ENCODE assay signal across 8 cellular contexts in genomic region chr9:92964607-92964975, GRCh38. TPM values are rescaled to one million over a fixed set of nuclear protein-coding genes. Genes with fewer than 3 reads are reported as not detected.
DNase-seq lines count a peak whose midpoint lies in the region; ATAC-seq, FAIRE-seq and TF ChIP-seq lines count a peak whose summit lies in the region.

No MANE protein-coding gene starts in this region.

- BruUV-seq in HepG2 (replicated peaks; lab: Mats Ljungman, UMichigan) = no TSS peak

- 0 out of 5 replicates have a peak, but pooled peaks cover 0 to 1% of the 10 kb centered on the region in 2 experiments for H3K27me3 ChIP-seq in HepG2 (ENCODE audit: control insufficient read depth in 1 of 2, insufficient read depth in 2 of 2, low read length in 2 of 2)
- no peaks in the 10 kb centered on the region for H3K27me3 ChIP-seq in tibial nerve

- 0 out of 2 replicates have a peak overlapping the region, but pooled peaks have one; percentile 53 for H3K9ac ChIP-seq in HepG2 (ENCODE audit: insufficient read depth, low read depth, low read length)

- in situ Hi-C loops in HepG2 (cut with HindIII; ENCODE audit: extremely low pct_ligation_motif_present, low pct_unique_long_range_greater_than_20kb) = no loop called here

- TF ChIP-seq EP300 in HepG2 (IDR thresholded peaks at IDR 0.05; ENCODE audit: low read depth in 2 of 2, low read length in 2 of 2) = no peak
- no peak for TF ChIP-seq EP300 in HepG2 (CRISPR knock-in tag; IDR thresholded peaks at IDR 0.05; ENCODE audit: borderline replicate concordance)
- TF ChIP-seq EP300 in tibial nerve (IDR thresholded peaks at IDR 0.05) = no peak

- H3K4me1 ChIP-seq in HepG2 (ENCODE audit: insufficient read depth, low read length) = peaks cover 34% of the 10 kb centered on the region
- H3K4me1 ChIP-seq in tibial nerve = peaks cover 0 to under 1% (median 0%) of the 10 kb centered on the region in 4 donors

- H3K4me2 ChIP-seq in HepG2 (ENCODE audit: low read depth, low read length) = peak overlapping the region; percentile 96

- peak overlapping the region; percentile 98 for H3K27ac Mint-ChIP-seq in activated CD4-positive, alpha-beta memory T cell treated with anti-CD3 and anti-CD28 coated beads, Interleukin-2, amount 10 ng/mL, durations not matched to agents 7 days and 5 days

- peak; percentile 80 for DNase-seq in activated CD8-positive, alpha-beta memory T cell treated with anti-CD3 and anti-CD28 coated beads for 24 hours
- no peak for DNase-seq in activated CD8-positive, alpha-beta memory T cell treated with anti-CD3 and anti-CD28 coated beads, Interleukin-2, amount 50 U/mL, for 4 hours
- no peak for DNase-seq in activated CD4-positive, alpha-beta memory T cell treated with anti-CD3 and anti-CD28 coated beads, Interleukin-2, amount 10 ng/mL, durations not matched to agents 7 days and 5 days
- DNase-seq in HepG2 (ENCODE audit: low spot score) (no peak), tibial nerve (ENCODE audit: low spot score in 2 of 2) (no peak), SIG-M5 treated with dmso at 0.1 percent for 504 hours (lab: John Stamatoyannopoulos, UW; ENCODE audit: unreplicated experiment) (no peak)

- H3K9me3 ChIP-seq in HepG2 (ENCODE audit: low read length) (no peaks in the 10 kb centered on the region), tibial nerve (peaks cover 0 to 9% (median 0%) of the 10 kb centered on the region in 4 donors)

- H3K27ac ChIP-seq in HepG2 (ENCODE audit: extremely low read length, insufficient read depth, low read length) (no peak overlapping the region), tibial nerve (peak overlapping the region in 2 of 4 donors; percentile 39 to 81)

- H3K4me3 ChIP-seq in HepG2 (replicated peaks in 1 of 3; ENCODE audit: insufficient read depth in 1 of 3, low read depth in 2 of 3, low read length in 3 of 3) = peak overlapping the region; percentile 39 to 65 (median 58); a peak in 5 of 6 replicates
- H3K4me3 ChIP-seq in tibial nerve = peak overlapping the region; percentile 12 to 43 (median 34)

- CTCF ChIA-PET in activated CD4-positive, alpha-beta memory T cell treated with anti-CD3 and anti-CD28 coated beads, Interleukin-2, amount 10 ng/mL, durations not matched to agents 7 days and 5 days (lab: Charles Lee) = interaction anchor here (1.6 kb wide), 1 partner anchor 10 kb away, joined by 11 read pairs; no protein-coding TSS in a partner anchor
- CTCF ChIA-PET in HepG2 (lab: Yijun Ruan, JAX; ENCODE audit: low intra/inter-chr PET ratio, low total read pairs) = no interaction called here

- peak overlapping the region; percentile 85 for H2AFZ ChIP-seq in HepG2 (ENCODE audit: low read length)

- intact Hi-C loops in HepG2 (cut with micrococcal nuclease; ENCODE audit: unreplicated experiment) = no loop called here

- H3K4me1 Mint-ChIP-seq in activated CD4-positive, alpha-beta memory T cell treated with anti-CD3 and anti-CD28 coated beads, Interleukin-2, amount 10 ng/mL, durations not matched to agents 7 days and 5 days = peaks cover 68% of the 10 kb centered on the region

- ATAC-seq in HepG2 (peak; percentile 14), esophagus mucosa (no peak), GM19351 (IDR thresholded peaks at IDR 0.05; ENCODE audit: unreplicated experiment) (no peak)

- H3K79me2 ChIP-seq in HepG2 (ENCODE audit: insufficient read depth, low read length) = no peaks in the 10 kb centered on the region

- peak overlapping the region; percentile 85 for H3K4me3 Mint-ChIP-seq in activated CD4-positive, alpha-beta memory T cell treated with anti-CD3 and anti-CD28 coated beads, Interleukin-2, amount 10 ng/mL, durations not matched to agents 7 days and 5 days

- H4K20me1 ChIP-seq in HepG2 (ENCODE audit: insufficient read depth, low read length) = no peaks in the 10 kb centered on the region

- H3K9me3 Mint-ChIP-seq in activated CD4-positive, alpha-beta memory T cell treated with anti-CD3 and anti-CD28 coated beads, Interleukin-2, amount 10 ng/mL, durations not matched to agents 7 days and 5 days = peaks cover 13% of the 10 kb centered on the region

- WGBS in HepG2 (ENCODE audit: low lambda C conversion rate) = no CpG with 5 or more reads among the region's 14 CpGs
- WGBS in tibial nerve, 2 donors = 58 to 74% methylated on average over 5 to 14 of the region's 14 CpGs

- H3K27me3 Mint-ChIP-seq in activated CD4-positive, alpha-beta memory T cell treated with anti-CD3 and anti-CD28 coated beads, Interleukin-2, amount 10 ng/mL, durations not matched to agents 7 days and 5 days = no peaks in the 10 kb centered on the region

- TF ChIP-seq POLR2A in HepG2 (IDR thresholded peaks at IDR 0.05; ENCODE audit: insufficient read depth in 1 of 2, low read depth in 2 of 2, low read length in 2 of 2) = no peak
- no peak for TF ChIP-seq POLR2A in tibial nerve (IDR thresholded peaks at IDR 0.05)

- FAIRE-seq in HepG2 (lab: Jason Lieb, UNC) = no peak

- no peaks in the 10 kb centered on the region for H3K36me3 ChIP-seq in HepG2 (replicated peaks in 1 of 2; ENCODE audit: control insufficient read depth in 1 of 2, insufficient read depth in 2 of 2, low read length in 2 of 2)
- no peaks in the 10 kb centered on the region for H3K36me3 ChIP-seq in tibial nerve

- TF ChIP-seq RAD21 in HepG2 (CRISPR knock-in tag; IDR thresholded peaks at IDR 0.05) = no peak

- TF ChIP-seq CTCF in HepG2 (CRISPR knock-in tag; IDR thresholded peaks at IDR 0.05) (no peak), tibial nerve (IDR thresholded peaks at IDR 0.05) (no peak)

- peaks cover 69% of the 10 kb centered on the region for H3K36me3 Mint-ChIP-seq in activated CD4-positive, alpha-beta memory T cell treated with anti-CD3 and anti-CD28 coated beads, Interleukin-2, amount 10 ng/mL, durations not matched to agents 7 days and 5 days (ENCODE audit: low read depth)

- POLR2A ChIA-PET in activated CD4-positive, alpha-beta memory T cell treated with anti-CD3 and anti-CD28 coated beads, Interleukin-2, amount 10 ng/mL, durations not matched to agents 7 days and 5 days (lab: Charles Lee) = interaction anchor here (0.9 to 5.9 kb wide), 23 partner anchors 8 to 602 kb away, joined by 3 to 118 read pairs (median 6); partner anchors contain the start of genes CARD19, FAM120AOS, FGD3 and IPPK
- POLR2A ChIA-PET in HepG2 (lab: Yijun Ruan, JAX) = no interaction called here

TF ChIP-seq in HepG2, 621 proteins besides CTCF, POLR2A, EP300 and RAD21 (continues in another document):
- TF ChIP-seq ZNF777 (CRISPR knock-in tag; IDR thresholded peaks at IDR 0.05) (peak; percentile 29; the same call in 1 of the 2 replicates), TERF1 (CRISPR knock-in tag; IDR thresholded peaks at IDR 0.05) (no peak), NONO (IDR thresholded peaks at IDR 0.05) (no peak), NONO (CRISPR knock-in tag; conservative IDR thresholded peaks at IDR 0.05) (0 out of 2 replicates have a peak, but pooled peaks have one; percentile 9)

RNA-seq across cellular contexts. Expression of gene FGD3, which starts 17.3 kb away (rescaled TPM):
- 100 to 1,000 TPM; 102 to 104 TPM for total RNA-seq in activated CD4-positive, alpha-beta memory T cell treated with anti-CD3 and anti-CD28 coated beads, Interleukin-2, amount 10 ng/mL, durations not matched to agents 7 days and 5 days
- total RNA-seq in HepG2 (2016; rRNA removed; fragmentation: Illumina TruSeq; extraction: Trizol) = 0.84 and 1.1 TPM in 2 replicates
- 0.40 and 0.53 TPM in 2 replicates for total RNA-seq in HepG2 (2016; cell fraction: cytosol; rRNA removed; fragmentation: Illumina TruSeq; extraction: Trizol; ENCODE audit: low read depth)
- 0.73 and 1.0 TPM in 2 replicates for total RNA-seq in HepG2 (2016; cell fraction: insoluble cytoplasmic fraction; rRNA removed; fragmentation: Illumina TruSeq; extraction: Trizol)
- total RNA-seq in HepG2 (2016; cell fraction: membrane; rRNA removed; fragmentation: Illumina TruSeq; extraction: Trizol) = 0.34 and 0.77 TPM in 2 replicates
- 1.0 and 1.4 TPM in 2 replicates for total RNA-seq in HepG2 (2016; cell fraction: nucleus; rRNA removed; fragmentation: Illumina TruSeq; extraction: Trizol)
- polyA plus RNA-seq in HepG2 (2011; rRNA removed) = 0.53 and 0.60 TPM in 2 replicates
- 0.29 and 0.70 TPM in 2 replicates for polyA plus RNA-seq in HepG2 (2011; cell fraction: cytosol; rRNA removed)
- polyA plus RNA-seq in HepG2 (2011; cell fraction: nucleus; rRNA removed) = 1.7 and 2.3 TPM in 2 replicates
- 0.68 and 1.4 TPM in 2 replicates for polyA plus RNA-seq in HepG2 (2012)
- polyA plus RNA-seq in HepG2 (2016; cell fraction: cytosol; fragmentation: Illumina TruSeq; extraction: Trizol; ENCODE audit: low read depth) = 0.17 and 0.27 TPM in 2 replicates
- 0.63 and 0.74 TPM in 2 replicates for polyA plus RNA-seq in HepG2 (2016; cell fraction: insoluble cytoplasmic fraction; fragmentation: Illumina TruSeq; extraction: Trizol; ENCODE audit: low read depth)
- 0.15 and 0.21 TPM in 2 replicates for polyA plus RNA-seq in HepG2 (2016; cell fraction: membrane; fragmentation: Illumina TruSeq; extraction: Trizol; ENCODE audit: low read depth)
- polyA plus RNA-seq in HepG2 (2016; cell fraction: nucleus; fragmentation: Illumina TruSeq; extraction: Trizol; ENCODE audit: insufficient read depth, low read depth) = 1.4 and 2.1 TPM in 2 replicates
- polyA minus RNA-seq in HepG2 (2011; rRNA and poly(A)+ RNA removed; ENCODE audit: low replicate concordance) = 1.2 and 1.3 TPM in 2 replicates
- polyA minus RNA-seq in HepG2 (2011; cell fraction: cytosol; rRNA and poly(A)+ RNA removed) = 0.49 and 0.79 TPM in 2 replicates
- 0.75 and 0.77 TPM in 2 replicates for polyA minus RNA-seq in HepG2 (2011; cell fraction: nucleus; rRNA and poly(A)+ RNA removed)
- total RNA-seq in tibial nerve = 10 to 100 TPM in 1 of 4 donors, 1 to 10 TPM in 3; 6.7 to 13.8 (median 7.3) TPM
- total RNA-seq in esophagus mucosa = 2.1 TPM

Comparison
In these comparisons a context has a peak if more than half of its experiments do, and no peak if none do; other contexts are left out.
1. RNA of gene FGD3, which starts 17.3 kb away (total RNA-seq): 102 to 104 TPM in activated CD4-positive, alpha-beta memory T cell treated with anti-CD3 and anti-CD28 coated beads, Interleukin-2, amount 10 ng/mL, durations not matched to agents 7 days and 5 days; 6.7 to 13.8 TPM in tibial nerve, 2.1 TPM in esophagus mucosa (single experiment) and 0.34 to 1.4 TPM in HepG2; every median in the first group is over 4 times any median in the second.